1 cellular context compared by ENCODE assay signal in genomic region chr2:113510913-113511312, GRCh38. TPM values are rescaled to one million over a fixed set of nuclear protein-coding genes. Genes with fewer than 3 reads are reported as not detected.
"Had no signal": no experiment of that assay in that cellular context is flagged by ENCODE, and none has a peak within 500 bp of the region (broad histone marks: within the 10 kb centered on the region; RNA-seq: fewer than 3 reads in every experiment).

No MANE protein-coding gene starts in this region.

RNA-seq across cellular contexts. Expression of gene FOXD4L1, which starts 12.4 kb away (rescaled TPM):
- total RNA-seq: G401 had no signal
